In the genomic region with DNA sequence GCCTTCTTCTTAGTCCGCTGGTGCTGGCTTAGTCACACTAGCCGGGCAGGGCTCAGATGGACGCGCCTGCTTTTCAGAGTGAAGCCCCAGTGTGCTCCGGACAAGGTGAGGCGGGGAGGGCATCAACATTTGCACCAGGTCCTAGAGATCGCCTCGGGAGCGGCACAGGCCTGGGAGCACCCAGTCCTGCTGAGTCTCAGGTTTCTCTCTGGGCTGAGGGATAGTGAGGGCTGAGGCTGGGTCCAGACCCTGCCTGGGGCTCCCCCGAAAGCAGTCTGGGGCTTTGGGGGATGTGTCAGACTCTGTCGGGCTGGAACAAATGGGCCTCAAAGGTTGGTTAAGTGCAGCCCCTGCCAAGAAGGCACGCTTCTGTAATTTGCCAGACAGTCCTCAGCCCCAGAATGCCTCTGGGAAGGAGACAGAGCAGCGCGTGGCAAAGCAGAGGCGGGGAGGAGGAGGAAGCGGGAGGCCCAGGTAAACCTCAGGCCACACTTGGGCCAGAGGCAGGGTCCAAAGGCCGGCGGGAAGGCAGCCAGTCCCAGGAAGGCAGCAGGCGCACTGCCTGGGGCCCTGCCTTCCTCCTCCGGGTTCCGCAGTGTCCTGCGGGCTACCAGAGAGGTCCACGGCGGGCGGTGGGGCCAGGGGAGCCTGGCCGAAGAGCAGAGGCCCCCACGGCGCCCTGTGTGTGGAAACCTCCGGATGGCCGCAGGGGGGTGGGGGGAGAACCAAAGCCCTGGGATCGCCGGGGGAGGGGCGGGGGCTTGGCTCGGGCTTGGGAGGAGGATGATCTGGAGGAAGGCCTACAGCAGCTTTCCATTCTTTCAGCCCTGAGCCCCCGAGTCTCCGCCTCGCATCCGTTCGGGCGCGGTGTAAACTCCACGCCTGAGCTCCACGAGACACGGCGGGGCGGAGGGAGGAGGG, we compare ENCODE assay signal across 1 cellular context.
A peak's percentile ranks its signal among the peaks of the same experiment; 100 is the strongest.
TF ChIP-seq lines count a peak whose summit lies in the region.

No MANE protein-coding gene starts in this region.

TF ChIP-seq in HepG2, 621 proteins besides CTCF, POLR2A, EP300 and RAD21 (continued from another document and continues in another):
- peak; percentile 56; the same call in 1 of the 2 replicates for TF ChIP-seq ZNF205 (CRISPR knock-in tag; IDR thresholded peaks at IDR 0.05)
- TF ChIP-seq ELF3 (CRISPR knock-in tag; IDR thresholded peaks at IDR 0.05): peak; percentile 92
- TF ChIP-seq, protein P1, sequence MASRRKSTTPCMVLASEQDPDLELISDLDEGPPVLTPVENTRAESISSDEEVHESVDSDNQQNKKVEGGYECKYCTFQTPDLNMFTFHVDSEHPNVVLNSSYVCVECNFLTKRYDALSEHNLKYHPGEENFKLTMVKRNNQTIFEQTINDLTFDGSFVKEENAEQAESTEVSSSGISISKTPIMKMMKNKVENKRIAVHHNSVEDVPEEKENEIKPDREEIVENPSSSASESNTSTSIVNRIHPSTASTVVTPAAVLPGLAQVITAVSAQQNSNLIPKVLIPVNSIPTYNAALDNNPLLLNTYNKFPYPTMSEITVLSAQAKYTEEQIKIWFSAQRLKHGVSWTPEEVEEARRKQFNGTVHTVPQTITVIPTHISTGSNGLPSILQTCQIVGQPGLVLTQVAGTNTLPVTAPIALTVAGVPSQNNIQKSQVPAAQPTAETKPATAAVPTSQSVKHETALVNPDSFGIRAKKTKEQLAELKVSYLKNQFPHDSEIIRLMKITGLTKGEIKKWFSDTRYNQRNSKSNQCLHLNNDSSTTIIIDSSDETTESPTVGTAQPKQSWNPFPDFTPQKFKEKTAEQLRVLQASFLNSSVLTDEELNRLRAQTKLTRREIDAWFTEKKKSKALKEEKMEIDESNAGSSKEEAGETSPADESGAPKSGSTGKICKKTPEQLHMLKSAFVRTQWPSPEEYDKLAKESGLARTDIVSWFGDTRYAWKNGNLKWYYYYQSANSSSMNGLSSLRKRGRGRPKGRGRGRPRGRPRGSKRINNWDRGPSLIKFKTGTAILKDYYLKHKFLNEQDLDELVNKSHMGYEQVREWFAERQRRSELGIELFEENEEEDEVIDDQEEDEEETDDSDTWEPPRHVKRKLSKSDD (CRISPR knock-in tag; IDR thresholded peaks at IDR 0.05; ENCODE audit: low read depth): 0 out of 2 replicates have a peak, but pooled peaks have one; percentile 11
- no peak for TF ChIP-seq SNAPC5 (CRISPR knock-in tag; IDR thresholded peaks at IDR 0.05; ENCODE audit: borderline replicate concordance)
- TF ChIP-seq REXO4 (CRISPR knock-in tag; IDR thresholded peaks at IDR 0.05; ENCODE audit: borderline replicate concordance): 0 out of 2 replicates have a peak, but pooled peaks have one; percentile 64
- TF ChIP-seq, protein P2, sequence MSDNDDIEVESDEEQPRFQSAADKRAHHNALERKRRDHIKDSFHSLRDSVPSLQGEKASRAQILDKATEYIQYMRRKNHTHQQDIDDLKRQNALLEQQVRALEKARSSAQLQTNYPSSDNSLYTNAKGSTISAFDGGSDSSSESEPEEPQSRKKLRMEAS (IDR thresholded peaks at IDR 0.05): peak; percentile 95
- TF ChIP-seq, protein P3, sequence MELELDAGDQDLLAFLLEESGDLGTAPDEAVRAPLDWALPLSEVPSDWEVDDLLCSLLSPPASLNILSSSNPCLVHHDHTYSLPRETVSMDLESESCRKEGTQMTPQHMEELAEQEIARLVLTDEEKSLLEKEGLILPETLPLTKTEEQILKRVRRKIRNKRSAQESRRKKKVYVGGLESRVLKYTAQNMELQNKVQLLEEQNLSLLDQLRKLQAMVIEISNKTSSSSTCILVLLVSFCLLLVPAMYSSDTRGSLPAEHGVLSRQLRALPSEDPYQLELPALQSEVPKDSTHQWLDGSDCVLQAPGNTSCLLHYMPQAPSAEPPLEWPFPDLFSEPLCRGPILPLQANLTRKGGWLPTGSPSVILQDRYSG (CRISPR knock-in tag; IDR thresholded peaks at IDR 0.05): no peak
- TF ChIP-seq, protein P4, sequence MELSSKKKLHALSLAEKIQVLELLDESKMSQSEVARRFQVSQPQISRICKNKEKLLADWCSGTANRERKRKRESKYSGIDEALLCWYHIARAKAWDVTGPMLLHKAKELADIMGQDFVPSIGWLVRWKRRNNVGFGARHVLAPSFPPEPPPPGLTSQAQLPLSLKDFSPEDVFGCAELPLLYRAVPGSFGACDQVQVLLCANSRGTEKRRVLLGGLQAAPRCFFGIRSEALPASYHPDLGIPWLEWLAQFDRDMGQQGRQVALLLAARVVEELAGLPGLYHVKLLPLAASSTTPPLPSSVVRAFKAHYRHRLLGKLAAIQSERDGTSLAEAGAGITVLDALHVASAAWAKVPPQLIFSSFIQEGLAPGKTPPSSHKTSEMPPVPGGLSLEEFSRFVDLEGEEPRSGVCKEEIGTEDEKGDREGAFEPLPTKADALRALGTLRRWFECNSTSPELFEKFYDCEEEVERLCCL (CRISPR knock-in tag; IDR thresholded peaks at IDR 0.05; ENCODE audit: borderline replicate concordance): no peak
- TF ChIP-seq, protein P5, sequence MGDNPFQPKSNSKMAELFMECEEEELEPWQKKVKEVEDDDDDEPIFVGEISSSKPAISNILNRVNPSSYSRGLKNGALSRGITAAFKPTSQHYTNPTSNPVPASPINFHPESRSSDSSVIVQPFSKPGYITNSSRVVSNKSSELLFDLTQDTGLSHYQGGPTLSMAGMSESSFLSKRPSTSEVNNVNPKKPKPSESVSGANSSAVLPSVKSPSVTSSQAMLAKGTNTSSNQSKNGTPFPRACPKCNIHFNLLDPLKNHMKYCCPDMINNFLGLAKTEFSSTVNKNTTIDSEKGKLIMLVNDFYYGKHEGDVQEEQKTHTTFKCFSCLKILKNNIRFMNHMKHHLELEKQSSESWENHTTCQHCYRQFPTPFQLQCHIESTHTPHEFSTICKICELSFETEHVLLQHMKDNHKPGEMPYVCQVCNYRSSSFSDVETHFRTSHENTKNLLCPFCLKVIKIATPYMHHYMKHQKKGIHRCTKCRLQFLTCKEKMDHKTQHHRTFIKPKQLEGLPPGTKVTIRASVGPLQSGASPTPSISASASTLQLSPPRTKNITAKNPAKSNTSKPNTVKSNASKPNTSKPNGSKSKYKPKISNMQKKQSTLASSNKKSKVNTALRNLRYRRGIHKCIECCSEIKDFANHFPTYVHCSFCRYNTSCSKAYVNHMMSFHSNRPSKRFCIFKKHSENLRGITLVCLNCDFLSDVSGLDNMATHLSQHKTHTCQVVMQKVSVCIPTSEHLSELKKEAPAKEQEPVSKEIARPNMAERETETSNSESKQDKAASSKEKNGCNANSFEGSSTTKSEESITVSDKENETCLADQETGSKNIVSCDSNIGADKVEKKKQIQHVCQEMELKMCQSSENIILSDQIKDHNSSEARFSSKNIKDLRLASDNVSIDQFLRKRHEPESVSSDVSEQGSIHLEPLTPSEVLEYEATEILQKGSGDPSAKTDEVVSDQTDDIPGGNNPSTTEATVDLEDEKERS (CRISPR knock-in tag; IDR thresholded peaks at IDR 0.05): 0 out of 2 replicates have a peak, but pooled peaks have one; percentile 31
- peak; percentile 92 for TF ChIP-seq KDM6A (CRISPR knock-in tag; IDR thresholded peaks at IDR 0.05; ENCODE audit: low read depth)
- TF ChIP-seq, protein P6, sequence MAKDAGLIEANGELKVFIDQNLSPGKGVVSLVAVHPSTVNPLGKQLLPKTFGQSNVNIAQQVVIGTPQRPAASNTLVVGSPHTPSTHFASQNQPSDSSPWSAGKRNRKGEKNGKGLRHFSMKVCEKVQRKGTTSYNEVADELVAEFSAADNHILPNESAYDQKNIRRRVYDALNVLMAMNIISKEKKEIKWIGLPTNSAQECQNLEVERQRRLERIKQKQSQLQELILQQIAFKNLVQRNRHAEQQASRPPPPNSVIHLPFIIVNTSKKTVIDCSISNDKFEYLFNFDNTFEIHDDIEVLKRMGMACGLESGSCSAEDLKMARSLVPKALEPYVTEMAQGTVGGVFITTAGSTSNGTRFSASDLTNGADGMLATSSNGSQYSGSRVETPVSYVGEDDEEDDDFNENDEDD (CRISPR knock-in tag; IDR thresholded peaks at IDR 0.05; ENCODE audit: borderline replicate concordance): peak; percentile 77; the same call in 1 of the 2 replicates
- no peak for TF ChIP-seq HHEX (CRISPR knock-in tag; IDR thresholded peaks at IDR 0.05)
- 0 out of 2 replicates have a peak, but pooled peaks have one; percentile 65 for TF ChIP-seq KDM3A (CRISPR knock-in tag; IDR thresholded peaks at IDR 0.05; ENCODE audit: low read depth)
- no peak for TF ChIP-seq LCORL (IDR thresholded peaks at IDR 0.05)
- peak; percentile 66; the same call in 1 of the 2 replicates for TF ChIP-seq LCORL (CRISPR knock-in tag; IDR thresholded peaks at IDR 0.05)
- TF ChIP-seq ZNF619 (CRISPR knock-in tag; IDR thresholded peaks at IDR 0.05): no peak
- TF ChIP-seq SIN3A (IDR thresholded peaks at IDR 0.05; ENCODE audit: borderline replicate concordance, low read depth, low read length): no peak
- TF ChIP-seq TEAD3 (CRISPR knock-in tag; optimal IDR thresholded peaks at IDR 0.05; ENCODE audit: borderline replicate concordance): peak; percentile 42
- TF ChIP-seq MLX (CRISPR knock-in tag; IDR thresholded peaks at IDR 0.05): peak; percentile 65
- peak; percentile 79; the same call in 1 of the 2 replicates for TF ChIP-seq ZBED4 (CRISPR knock-in tag; IDR thresholded peaks at IDR 0.05; ENCODE audit: borderline replicate concordance)
- 0 out of 2 replicates have a peak, but pooled peaks have one; percentile 45 for TF ChIP-seq ZNF768 (CRISPR knock-in tag; IDR thresholded peaks at IDR 0.05)
- no peak for TF ChIP-seq SMARCE1 (IDR thresholded peaks at IDR 0.05; ENCODE audit: borderline replicate concordance)
- TF ChIP-seq POGZ (CRISPR knock-in tag; IDR thresholded peaks at IDR 0.05): 0 out of 2 replicates have a peak, but pooled peaks have one; percentile 17
- peak; percentile 92 for TF ChIP-seq UBTF (CRISPR knock-in tag; IDR thresholded peaks at IDR 0.05)
- no peak for TF ChIP-seq ZBTB20 (CRISPR knock-in tag; IDR thresholded peaks at IDR 0.05; ENCODE audit: borderline replicate concordance, low read depth)
- TF ChIP-seq, protein P7, sequence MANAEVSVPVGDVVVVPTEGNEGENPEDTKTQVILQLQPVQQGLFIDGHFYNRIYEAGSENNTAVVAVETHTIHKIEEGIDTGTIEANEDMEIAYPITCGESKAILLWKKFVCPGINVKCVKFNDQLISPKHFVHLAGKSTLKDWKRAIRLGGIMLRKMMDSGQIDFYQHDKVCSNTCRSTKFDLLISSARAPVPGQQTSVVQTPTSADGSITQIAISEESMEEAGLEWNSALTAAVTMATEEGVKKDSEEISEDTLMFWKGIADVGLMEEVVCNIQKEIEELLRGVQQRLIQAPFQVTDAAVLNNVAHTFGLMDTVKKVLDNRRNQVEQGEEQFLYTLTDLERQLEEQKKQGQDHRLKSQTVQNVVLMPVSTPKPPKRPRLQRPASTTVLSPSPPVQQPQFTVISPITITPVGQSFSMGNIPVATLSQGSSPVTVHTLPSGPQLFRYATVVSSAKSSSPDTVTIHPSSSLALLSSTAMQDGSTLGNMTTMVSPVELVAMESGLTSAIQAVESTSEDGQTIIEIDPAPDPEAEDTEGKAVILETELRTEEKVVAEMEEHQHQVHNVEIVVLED (CRISPR knock-in tag; IDR thresholded peaks at IDR 0.05; ENCODE audit: borderline replicate concordance): no peak
- 0 out of 2 replicates have a peak, but pooled peaks have one; percentile 69 for TF ChIP-seq KLF6 (CRISPR knock-in tag; IDR thresholded peaks at IDR 0.05)
- no peak for TF ChIP-seq MATR3 (CRISPR knock-in tag; IDR thresholded peaks at IDR 0.05)
- TF ChIP-seq FOXO1 (CRISPR knock-in tag; IDR thresholded peaks at IDR 0.05): peak; percentile 42
- TF ChIP-seq CBX5 (CRISPR knock-in tag; IDR thresholded peaks at IDR 0.05; ENCODE audit: borderline replicate concordance): peak; percentile 22; the same call in 1 of the 2 replicates
- TF ChIP-seq HDAC6 (IDR thresholded peaks at IDR 0.05; ENCODE audit: low read depth, low read length): no peak
- TF ChIP-seq RXRA (CRISPR knock-in tag; IDR thresholded peaks at IDR 0.05): peak; percentile 72
- TF ChIP-seq SOX5 (CRISPR knock-in tag; IDR thresholded peaks at IDR 0.05; ENCODE audit: borderline replicate concordance): peak; percentile 61; the same call in 1 of the 2 replicates
- peak; percentile 3; the same call in 1 of the 2 replicates for TF ChIP-seq ARNT2 (CRISPR knock-in tag; IDR thresholded peaks at IDR 0.05; ENCODE audit: low read depth)
